In genomic region chr16:57260294-57260929, GRCh38 we compare ENCODE assay signal across 8 cellular contexts. TPM values are rescaled to one million over a fixed set of nuclear protein-coding genes. Genes with fewer than 3 reads are reported as not detected.
DNase-seq lines count a peak whose midpoint lies in the region; ATAC-seq and TF ChIP-seq lines count a peak whose summit lies in the region.

No MANE protein-coding gene starts in this region.

- TF ChIP-seq CTCF in thyroid gland (IDR thresholded peaks at IDR 0.05) = no peak

- intact Hi-C loops in thyroid gland (cut with DNase I) = no loop called here

- H3K27me3 ChIP-seq in esophagus (ENCODE audit: control insufficient read depth in 1 of 2, insufficient read depth in 2 of 2, low read length in 2 of 2) = no peaks in the 10 kb centered on the region
- H3K27me3 ChIP-seq in thyroid gland = no peaks in the 10 kb centered on the region

- DNase-seq in activated CD4-positive, CD25-positive, alpha-beta regulatory T cell treated with anti-CD3 and anti-CD28 coated beads, Interleukin-2, amount 50 U/mL, for 72 hours = peak; percentile 29
- DNase-seq in activated CD4-positive, CD25-positive, alpha-beta regulatory T cell (lab: John Stamatoyannopoulos, UW) = no peak
- DNase-seq in SW480 (ENCODE audit: low spot score) (peak; percentile 26), NCI-H2081 treated with DMSO at 0.1 percent for 48 hours (lab: John Stamatoyannopoulos, UW) (no peak), thyroid gland (no peak)
- peak in 7 of 10 donors; percentile 15 to 58 (median 31) for DNase-seq in naive thymus-derived CD8-positive, alpha-beta T cell

- H3K9me3 ChIP-seq in esophagus (ENCODE audit: control insufficient read depth in 2 of 2, insufficient read depth in 1 of 2, low read depth in 1 of 2, low read length in 1 of 2) (no peaks in the 10 kb centered on the region), thyroid gland (no peaks in the 10 kb centered on the region)

- peaks cover 11 to 34% (median 22%) of the 10 kb centered on the region in 4 donors for H3K4me1 Mint-ChIP-seq in naive thymus-derived CD8-positive, alpha-beta T cell

- H3K4me1 ChIP-seq in esophagus (ENCODE audit: control insufficient read depth in 2 of 2, insufficient read depth in 2 of 2, low read length in 1 of 2) = peaks cover 3 to 44% of the 10 kb centered on the region in 2 donors
- peaks cover 11 to 24% of the 10 kb centered on the region in 2 donors for H3K4me1 ChIP-seq in thyroid gland

- H3K27me3 Mint-ChIP-seq in naive thymus-derived CD8-positive, alpha-beta T cell = no peaks in the 10 kb centered on the region

- peaks cover 0 to 10% (median 0%) of the 10 kb centered on the region in 3 donors for H3K36me3 Mint-ChIP-seq in naive thymus-derived CD8-positive, alpha-beta T cell

- peaks cover 0 to 20% of the 10 kb centered on the region in 2 donors for H3K36me3 ChIP-seq in esophagus (ENCODE audit: control insufficient read depth in 2 of 2, insufficient read depth in 2 of 2, low read length in 1 of 2)
- H3K36me3 ChIP-seq in thyroid gland = peaks cover 0 to 7% of the 10 kb centered on the region in 2 donors

- H3K9me3 Mint-ChIP-seq in naive thymus-derived CD8-positive, alpha-beta T cell = no peaks in the 10 kb centered on the region

- peak overlapping the region; percentile 89 for H3K27ac ChIP-seq in esophagus (ENCODE audit: low read depth in 2 of 2, low read length in 1 of 2)
- no peak overlapping the region for H3K27ac ChIP-seq in thyroid gland

- TF ChIP-seq POLR2A in thyroid gland (IDR thresholded peaks at IDR 0.05) = no peak

- H3K4me3 Mint-ChIP-seq in naive thymus-derived CD8-positive, alpha-beta T cell = peak overlapping the region; percentile 29 to 81 (median 60)

- peak overlapping the region; percentile 78 to 95 (median 88) for H3K27ac Mint-ChIP-seq in naive thymus-derived CD8-positive, alpha-beta T cell

- WGBS in esophagus, 2 donors = 15 to 28% methylated on average over 16 of the region's 16 CpGs
- 72 to 77% methylated on average over 16 of the region's 16 CpGs for WGBS in thyroid gland, 2 donors

- H3K4me3 ChIP-seq in esophagus (ENCODE audit: low read depth in 1 of 2, low read length in 2 of 2) (no peak overlapping the region), thyroid gland (replicated peaks in 1 of 3) (no peak overlapping the region)

- POLR2A ChIA-PET in naive thymus-derived CD8-positive, alpha-beta T cell (lab: Charles Lee) = interaction anchor here (0.6 to 1.5 kb wide), 4 partner anchors 14 to 354 kb away, joined by 3 read pairs; no protein-coding TSS in a partner anchor

- peak; percentile 63 to 81 for ATAC-seq in naive thymus-derived CD8-positive, alpha-beta T cell
- no peak for ATAC-seq in GM21528 (IDR thresholded peaks at IDR 0.05; ENCODE audit: low FRiP score, unreplicated experiment)

RNA-seq across cellular contexts. Expression of gene ARL2BP, which starts 15.4 kb away (rescaled TPM):
- 10 to 100 TPM; 20.8 to 30.1 TPM for polyA plus RNA-seq in esophagus
- 10 to 100 TPM; 58.0 to 61.3 TPM for total RNA-seq in naive thymus-derived CD8-positive, alpha-beta T cell
- 100 to 1,000 TPM; 148 to 154 (median 153) TPM for polyA plus RNA-seq in naive thymus-derived CD8-positive, alpha-beta T cell
- 10 to 100 TPM; 51.2 to 68.9 (median 60.0) TPM for total RNA-seq in thyroid gland

RNA-seq across cellular contexts. Expression of gene PLLP, which starts 24.1 kb away (rescaled TPM):
- polyA plus RNA-seq in esophagus = 10 to 100 TPM; 18.1 to 28.0 TPM
- total RNA-seq in naive thymus-derived CD8-positive, alpha-beta T cell = 1 to 10 TPM; 3.5 to 4.2 TPM
- polyA plus RNA-seq in naive thymus-derived CD8-positive, alpha-beta T cell = 1 to 10 TPM; 4.9 to 8.8 (median 6.3) TPM
- 10 to 100 TPM; 13.6 to 38.5 (median 30.1) TPM for total RNA-seq in thyroid gland

Comparison
In these comparisons a context has a peak if more than half of its experiments do, and no peak if none do; other contexts are left out.
1. DNase-seq: peak in activated CD4-positive, CD25-positive, alpha-beta regulatory T cell treated with anti-CD3 and anti-CD28 coated beads, Interleukin-2, amount 50 U/mL, for 72 hours (single experiment), SW480 (single experiment) and naive thymus-derived CD8-positive, alpha-beta T cell (7 of 10); none in activated CD4-positive, CD25-positive, alpha-beta regulatory T cell (0 of 4), NCI-H2081 treated with DMSO at 0.1 percent for 48 hours (single experiment) and thyroid gland (0 of 2).
2. H3K27ac ChIP-seq: peak in esophagus (2 of 2); none in thyroid gland (0 of 3).